10 cellular contexts compared by ENCODE assay signal in genomic region chr14:22537436-22538310, GRCh38. TPM values are rescaled to one million over a fixed set of nuclear protein-coding genes. Genes with fewer than 3 reads are reported as not detected.
DNase-seq lines count a peak whose midpoint lies in the region; ATAC-seq and TF ChIP-seq lines count a peak whose summit lies in the region.
"Had no signal": no experiment of that assay in that cellular context is flagged by ENCODE, and none has a peak within 500 bp of the region (broad histone marks: within the 10 kb centered on the region; RNA-seq: fewer than 3 reads in every experiment).

No MANE protein-coding gene starts in this region.

- peaks cover 89% of the 10 kb centered on the region for H3K36me3 Mint-ChIP-seq in activated T-cell treated with anti-CD3 and anti-CD28 coated beads, Interleukin-2, amount 50 U/mL, for 4 hours (ENCODE audit: insufficient read depth)

- H3K36me3 ChIP-seq in suprapubic skin (no peaks in the 10 kb centered on the region), adrenal gland (replicated peaks in 1 of 2) (no peaks in the 10 kb centered on the region)

- WGBS in suprapubic skin = 92% methylated on average over 8 of the region's 8 CpGs
- 88 to 95% (median 95%) methylated on average over 8 of the region's 8 CpGs for WGBS in adrenal gland, 4 donors
- WGBS in lower leg skin, 2 donors = 91 to 95% methylated on average over 8 of the region's 8 CpGs

- no peak for TF ChIP-seq POLR2A in suprapubic skin (IDR thresholded peaks at IDR 0.05)
- TF ChIP-seq POLR2A in adrenal gland (IDR thresholded peaks at IDR 0.05) = no peak
- no peak for TF ChIP-seq POLR2A in lower leg skin (IDR thresholded peaks at IDR 0.05)

- H3K9me3 Mint-ChIP-seq in activated T-cell treated with anti-CD3 and anti-CD28 coated beads, Interleukin-2, amount 50 U/mL, for 4 hours = no peaks in the 10 kb centered on the region
- H3K9me3 Mint-ChIP-seq: nephron progenitor cell had no signal

- peak overlapping the region; percentile 49 for H3K27ac ChIP-seq in foreskin keratinocyte
- H3K27ac ChIP-seq in suprapubic skin = peak overlapping the region; percentile 64
- no peak overlapping the region for H3K27ac ChIP-seq in adrenal gland
- H3K27ac ChIP-seq: VCaP had no signal

- H3K27me3 ChIP-seq in foreskin keratinocyte (no peaks in the 10 kb centered on the region), suprapubic skin (no peaks in the 10 kb centered on the region), adrenal gland (no peaks in the 10 kb centered on the region)

- H3K4me1 ChIP-seq in foreskin keratinocyte (peaks cover 34% of the 10 kb centered on the region), suprapubic skin (peaks cover 55% of the 10 kb centered on the region), adrenal gland (replicated peaks in 1 of 2) (no peaks in the 10 kb centered on the region)

- TF ChIP-seq EP300 in suprapubic skin (IDR thresholded peaks at IDR 0.05) = no peak

- TF ChIP-seq CTCF in foreskin keratinocyte (conservative IDR thresholded peaks at IDR 0.05) (no peak), suprapubic skin (IDR thresholded peaks at IDR 0.05) (no peak), adrenal gland (IDR thresholded peaks at IDR 0.05) (no peak), lower leg skin (IDR thresholded peaks at IDR 0.05) (no peak)

- no peaks in the 10 kb centered on the region for H3K27me3 Mint-ChIP-seq in activated T-cell treated with anti-CD3 and anti-CD28 coated beads, Interleukin-2, amount 50 U/mL, for 4 hours (ENCODE audit: low read depth)

- H3K4me1 Mint-ChIP-seq in activated T-cell treated with anti-CD3 and anti-CD28 coated beads, Interleukin-2, amount 50 U/mL, for 4 hours (ENCODE audit: low read depth) = peaks cover 93% of the 10 kb centered on the region

- DNase-seq in activated T-cell treated with anti-CD3 and anti-CD28 coated beads, Interleukin-2, amount 50 U/mL, for 4 hours = no peak
- DNase-seq in activated T-cell treated with anti-CD3 and anti-CD28 coated beads for 4 hours (no peak), foreskin keratinocyte (no peak), suprapubic skin (ENCODE audit: low spot score in 2 of 2) (no peak), adrenal gland (no peak), lower leg skin (ENCODE audit: low spot score in 2 of 2) (no peak), mucosa of gallbladder (ENCODE audit: low spot score) (no peak)
- peak; percentile 32 to 35 for DNase-seq in activated T-cell treated with anti-CD3 and anti-CD28 coated beads, Interleukin-2, amount 50 U/mL, for 48 hours
- DNase-seq: nephron progenitor cell had no signal

- ATAC-seq in activated T-cell treated with anti-CD3 and anti-CD28 coated beads, Interleukin-2, amount 50 U/mL, for 4 hours = peak in 1 of 2 donors; percentile 8
- no peak for ATAC-seq in foreskin keratinocyte

- intact Hi-C loops in adrenal gland (cut with DNase I) = no loop called here
- intact Hi-C loops in lower leg skin (cut with DNase I; ENCODE audit: low total_unique reads) = no loop called here

- peak overlapping the region; percentile 82 for H3K4me3 Mint-ChIP-seq in activated T-cell treated with anti-CD3 and anti-CD28 coated beads, Interleukin-2, amount 50 U/mL, for 4 hours
- H3K4me3 Mint-ChIP-seq: nephron progenitor cell had no signal

- H3K9me3 ChIP-seq in suprapubic skin (no peaks in the 10 kb centered on the region), adrenal gland (replicated peaks in 1 of 3) (no peaks in the 10 kb centered on the region)

- H3K4me3 ChIP-seq in suprapubic skin = no peak overlapping the region
- no peak overlapping the region for H3K4me3 ChIP-seq in adrenal gland
- no peak overlapping the region for H3K4me3 ChIP-seq in lower leg skin (ENCODE audit: low read depth, poor library complexity, severe bottlenecking)

RNA-seq across cellular contexts. Expression of gene DAD1, which starts 51.4 kb away (rescaled TPM):
- 100 to 1,000 TPM; 287 to 323 (median 300) TPM for total RNA-seq in activated T-cell treated with anti-CD3 and anti-CD28 coated beads, Interleukin-2, amount 50 U/mL, for 4 hours
- total RNA-seq in foreskin keratinocyte (211 and 266 TPM in 2 replicates), suprapubic skin (100 to 1,000 TPM; 110 to 212 (median 187) TPM), adrenal gland (100 to 1,000 TPM; 203 to 382 (median 291) TPM), lower leg skin (100 to 1,000 TPM; 103 to 131 (median 124) TPM), mucosa of gallbladder (235 TPM)
- polyA plus RNA-seq in foreskin keratinocyte (303 and 367 TPM in 2 replicates), adrenal gland (100 to 1,000 TPM in 2 of 3 donors, 10 to 100 TPM in 1; 91.8 to 537 (median 190) TPM)

Comparison
In these comparisons a context has a peak if more than half of its experiments do, and no peak if none do; other contexts are left out.
1. DNase-seq: peak in activated T-cell treated with anti-CD3 and anti-CD28 coated beads, Interleukin-2, amount 50 U/mL, for 48 hours (2 of 2); none in activated T-cell treated with anti-CD3 and anti-CD28 coated beads, Interleukin-2, amount 50 U/mL, for 4 hours (single experiment), activated T-cell treated with anti-CD3 and anti-CD28 coated beads for 4 hours (single experiment), foreskin keratinocyte (0 of 2), suprapubic skin (0 of 2), adrenal gland (0 of 7), lower leg skin (0 of 2) and mucosa of gallbladder (single experiment).
2. H3K27ac ChIP-seq: peak in foreskin keratinocyte (single experiment) and suprapubic skin (single experiment); none in adrenal gland (0 of 5).